1 cellular context compared by ENCODE assay signal in genomic region chr7:104878577-104878976, GRCh38.
TF ChIP-seq lines count a peak whose summit lies in the region.

No MANE protein-coding gene starts in this region.

TF ChIP-seq in GM23338, 12 proteins besides CTCF, POLR2A, EP300 and RAD21 (continued from another document):
- TF ChIP-seq ZNF462 (CRISPR knock-in tag; IDR thresholded peaks at IDR 0.05) (no peak), NANOG (IDR thresholded peaks at IDR 0.05; ENCODE audit: borderline replicate concordance) (no peak), EZH2 (IDR thresholded peaks at IDR 0.05; ENCODE audit: low read depth, unreplicated experiment) (no peak), ZNF331 (CRISPR knock-in tag; IDR thresholded peaks at IDR 0.05; ENCODE audit: low read depth) (no peak), REST (IDR thresholded peaks at IDR 0.05; ENCODE audit: unreplicated experiment) (no peak), CREB1 (CRISPR knock-in tag; IDR thresholded peaks at IDR 0.05; ENCODE audit: low read depth) (no peak), JUNB (IDR thresholded peaks at IDR 0.05; ENCODE audit: unreplicated experiment) (no peak), ZNF114 (CRISPR knock-in tag; IDR thresholded peaks at IDR 0.05) (no peak), EZH2phosphoT487 (IDR thresholded peaks at IDR 0.05; ENCODE audit: unreplicated experiment) (no peak)
TF ChIP-seq in GM23338: peak in this region for 0.
